21 cellular contexts compared by ENCODE assay signal in the genomic region with DNA sequence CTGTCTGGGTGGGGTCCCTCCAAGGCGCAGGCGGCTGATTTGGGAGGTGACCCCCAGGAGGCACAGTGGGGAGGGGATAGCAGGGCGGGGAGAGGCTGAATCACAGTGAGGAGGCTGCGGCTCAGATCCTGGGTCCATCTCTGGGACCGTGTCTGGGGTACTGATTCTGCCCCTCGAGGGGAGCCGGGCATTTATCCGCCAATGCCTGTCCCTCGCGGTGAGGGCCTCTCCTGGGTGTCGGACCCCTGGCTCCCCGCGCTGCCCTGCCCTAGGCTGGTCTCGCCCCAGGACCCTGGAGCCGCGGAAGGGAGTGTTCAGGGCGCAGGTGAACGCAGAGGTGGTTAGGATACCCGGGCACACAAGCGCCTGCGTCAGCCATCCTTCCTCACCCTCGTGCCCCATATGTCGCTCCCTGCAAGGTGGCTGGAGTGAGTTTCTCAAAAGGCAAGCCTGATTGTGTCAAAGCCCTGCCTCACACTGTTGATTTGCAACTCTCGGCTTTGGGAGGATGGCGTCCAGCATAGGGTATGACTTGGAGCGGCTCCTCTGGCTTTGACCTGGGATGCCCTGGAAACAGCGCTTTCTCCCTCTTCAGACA.
"Had no signal": no experiment of that assay in that cellular context is flagged by ENCODE, and none has a peak within 500 bp of the region (broad histone marks: within the 10 kb centered on the region; RNA-seq: fewer than 3 reads in every experiment).

No MANE protein-coding gene starts in this region.

- H3K4me1 Mint-ChIP-seq: activated naive CD4-positive, alpha-beta T cell treated with anti-CD3 and anti-CD28 coated beads, Interleukin-2, amount 10 ng/mL, durations not matched to agents 7 days and 5 days; naive B cell had no signal

- H3K9me3 Mint-ChIP-seq: activated naive CD4-positive, alpha-beta T cell treated with anti-CD3 and anti-CD28 coated beads, Interleukin-2, amount 10 ng/mL, durations not matched to agents 7 days and 5 days; activated T-cell treated with anti-CD3 and anti-CD28 coated beads, Interleukin-2, amount 50 U/mL, for 72 hours; dendritic cell treated with granulocyte-macrophage colony-stimulating factor and Interleukin-4, amounts not matched to agents 40 ng/mL and 50 ng/mL, for 4 days had no signal

- H3K27ac Mint-ChIP-seq: activated naive CD4-positive, alpha-beta T cell treated with anti-CD3 and anti-CD28 coated beads, Interleukin-2, amount 10 ng/mL, durations not matched to agents 7 days and 5 days; activated T-cell treated with anti-CD3 and anti-CD28 coated beads, Interleukin-2, amount 50 U/mL, for 72 hours; dendritic cell treated with granulocyte-macrophage colony-stimulating factor and Interleukin-4, amounts not matched to agents 40 ng/mL and 50 ng/mL, for 4 days; naive B cell had no signal

- H3K4me3 Mint-ChIP-seq: activated naive CD4-positive, alpha-beta T cell treated with anti-CD3 and anti-CD28 coated beads, Interleukin-2, amount 10 ng/mL, durations not matched to agents 7 days and 5 days; activated T-cell treated with anti-CD3 and anti-CD28 coated beads, Interleukin-2, amount 50 U/mL, for 72 hours; dendritic cell treated with granulocyte-macrophage colony-stimulating factor and Interleukin-4, amounts not matched to agents 40 ng/mL and 50 ng/mL, for 4 days; naive B cell had no signal

- FAIRE-seq: endothelial cell of umbilical vein, keratinocyte had no signal

- DNase-seq: activated CD4-positive, alpha-beta T cell treated with anti-CD3 and anti-CD28 coated beads for 48 hours; activated effector memory CD4-positive, alpha-beta T cell treated with anti-CD3 and anti-CD28 coated beads, Interleukin-2, amount 50 U/mL, for 16 hours; activated naive CD4-positive, alpha-beta T cell treated with anti-CD3 and anti-CD28 coated beads, Interleukin-2, amount 10 ng/mL, durations not matched to agents 7 days and 5 days; activated T-cell treated with anti-CD3 and anti-CD28 coated beads, Interleukin-2, amount 50 U/mL, for 72 hours; amygdala; effector CD8-positive, alpha-beta T cell; esophagus squamous epithelium; left colon; mesendoderm; mucosa of descending colon; naive B cell; nucleus accumbens; stimulated activated CD4-positive, alpha-beta T cell treated with anti-CD3 and anti-CD28 coated beads, Interleukin-4, amount 100 ng/mL, for 1 hour; stimulated activated naive CD8-positive, alpha-beta T cell treated with anti-CD3 and anti-CD28 coated beads, Interleukin-15, Interleukin-2, amounts not matched to agents 100 U/mL and 50 U/mL, for 24 hours; T1000 had no signal

- H3K27ac ChIP-seq: cardiac muscle cell, esophagus squamous epithelium, gastroesophageal sphincter, upper lobe of left lung had no signal

- ATAC-seq: activated T-cell treated with anti-CD3 and anti-CD28 coated beads, Interleukin-2, amount 50 U/mL, for 72 hours; gastroesophageal sphincter; left colon; mucosa of descending colon; stimulated activated naive CD8-positive, alpha-beta T cell treated with anti-CD3 and anti-CD28 coated beads, Interleukin-15, Interleukin-2, amounts not matched to agents 100 U/mL and 50 U/mL, for 24 hours had no signal

- H3K4me3 ChIP-seq: cardiac muscle cell, esophagus squamous epithelium, gastroesophageal sphincter, mucosa of descending colon, upper lobe of left lung had no signal

- H3K36me3 Mint-ChIP-seq: activated naive CD4-positive, alpha-beta T cell treated with anti-CD3 and anti-CD28 coated beads, Interleukin-2, amount 10 ng/mL, durations not matched to agents 7 days and 5 days; naive B cell had no signal

- H3K9me3 ChIP-seq: esophagus squamous epithelium, mucosa of descending colon, upper lobe of left lung had no signal

- H3K4me1 ChIP-seq: esophagus squamous epithelium, gastroesophageal sphincter, upper lobe of left lung had no signal

- H3K27me3 ChIP-seq: upper lobe of left lung had no signal

- H3K36me3 ChIP-seq: cardiac muscle cell, esophagus squamous epithelium, gastroesophageal sphincter, upper lobe of left lung had no signal
